23 cellular contexts compared by ENCODE assay signal in genomic region chr17:66884931-66885330, GRCh38. TPM values are rescaled to one million over a fixed set of nuclear protein-coding genes. Genes with fewer than 3 reads are reported as not detected.
DNase-seq lines count a peak whose midpoint lies in the region; ATAC-seq, FAIRE-seq and TF ChIP-seq lines count a peak whose summit lies in the region.
"Had no signal": no experiment of that assay in that cellular context is flagged by ENCODE, and none has a peak within 500 bp of the region (broad histone marks: within the 10 kb centered on the region; RNA-seq: fewer than 3 reads in every experiment).

No MANE protein-coding gene starts in this region.

- H2AFZ ChIP-seq in HCT116 (ENCODE audit: low read depth, low read length, poor library complexity, severe bottlenecking) (no peak overlapping the region), neuronal stem cell (ENCODE audit: low read length) (no peak overlapping the region), mesenchymal stem cell (ENCODE audit: low read depth, low read length) (no peak overlapping the region)

- H3K9me3 ChIP-seq in HCT116 (ENCODE audit: control insufficient read depth in 1 of 2, insufficient read depth in 1 of 2, low read depth in 1 of 2, low read length in 2 of 2) (peaks cover 2 to 4% of the 10 kb centered on the region in 2 experiments; a peak in 3 of 4 replicates), neuronal stem cell (replicated peaks in 1 of 2; ENCODE audit: control insufficient read depth in 2 of 2, insufficient read depth in 1 of 2, low read depth in 1 of 2, low read length in 2 of 2) (peaks cover 2 to 3% of the 10 kb centered on the region in 2 donors), mesenchymal stem cell (ENCODE audit: control insufficient read depth, low read length) (peaks cover 5% of the 10 kb centered on the region)
- H3K9me3 ChIP-seq: BE2C had no signal

- no TSS peak for BruUV-seq in HCT116 (replicated peaks; lab: Mats Ljungman, UMichigan)

- no peaks in the 10 kb centered on the region for H3K36me3 ChIP-seq in HCT116 (ENCODE audit: control insufficient read depth in 1 of 2, insufficient read depth in 2 of 2, low read length in 2 of 2)
- no peaks in the 10 kb centered on the region for H3K36me3 ChIP-seq in neuronal stem cell (replicated peaks in 1 of 2; ENCODE audit: control insufficient read depth in 2 of 2, insufficient read depth in 2 of 2, low read length in 2 of 2)
- no peaks in the 10 kb centered on the region for H3K36me3 ChIP-seq in mesenchymal stem cell (ENCODE audit: control insufficient read depth in 1 of 2, insufficient read depth in 2 of 2, low read depth in 1 of 2, low read length in 2 of 2)
- H3K36me3 ChIP-seq: BE2C, BLaER1 had no signal

- H3K79me1 ChIP-seq in neuronal stem cell (ENCODE audit: low read depth, low read length) = no peaks in the 10 kb centered on the region
- H3K79me1 ChIP-seq in mesenchymal stem cell (replicated peaks; ENCODE audit: low read length, poor library complexity, severe bottlenecking) = no peaks in the 10 kb centered on the region

- no peak for DNase-seq in HCT116 (ENCODE audit: low read depth, low spot score)
- DNase-seq in neuronal stem cell (ENCODE audit: low spot score) = no peak
- no peak for DNase-seq in mesenchymal stem cell
- no peak for DNase-seq in H54 (ENCODE audit: insufficient read length, low spot score)
- DNase-seq in COLO829 (ENCODE audit: low spot score) = no peak
- DNase-seq: 8988T; ACHN; BE2C; Caco-2; Calu3; CD4-positive, alpha-beta memory T cell; CD4-positive, CD25-positive, alpha-beta regulatory T cell; CD8-positive, alpha-beta memory T cell; DMS79 treated with DMSO at 0.1 percent for 48 hours; GF-D8 had no signal

- WGBS in neuronal stem cell (ENCODE audit: extremely low coverage in 2 of 2, insufficient read length in 2 of 2, insufficient replicate concordance in 1 of 2), 2 donors = no CpG with 5 or more reads among the region's 16 CpGs
- 94% methylated on average over 16 of the region's 16 CpGs for WGBS in mesenchymal stem cell

- H3K27ac ChIP-seq in HCT116 (ENCODE audit: low read depth, low read length) (no peak overlapping the region), neuronal stem cell (replicated peaks; ENCODE audit: low read length) (no peak overlapping the region), mesenchymal stem cell (ENCODE audit: low read length, poor library complexity, severe bottlenecking) (no peak overlapping the region)
- H3K27ac ChIP-seq: BLaER1 had no signal

- ATAC-seq in HCT116 = 0 out of 2 replicates have a peak, but pooled peaks have one; percentile 14

- no peak overlapping the region for H4K8ac ChIP-seq in neuronal stem cell (ENCODE audit: low read depth, low read length)
- no peak overlapping the region for H4K8ac ChIP-seq in mesenchymal stem cell (ENCODE audit: low read length)

- H3K4me3 ChIP-seq in HCT116 (replicated peaks in 1 of 2; ENCODE audit: low read depth in 1 of 2, low read length in 2 of 2) (no peak overlapping the region), neuronal stem cell (ENCODE audit: low read length in 2 of 2) (no peak overlapping the region), mesenchymal stem cell (ENCODE audit: insufficient read depth in 1 of 2, low read depth in 1 of 2, low read length in 2 of 2) (no peak overlapping the region)
- H3K4me3 ChIP-seq: BLaER1 had no signal

- H4K91ac ChIP-seq in neuronal stem cell (ENCODE audit: low read depth, low read length, poor library complexity) = no peak overlapping the region
- H4K91ac ChIP-seq in mesenchymal stem cell (ENCODE audit: low read length) = no peak overlapping the region

- no peak for TF ChIP-seq POLR2A in HCT116 (IDR thresholded peaks at IDR 0.05; ENCODE audit: borderline replicate concordance, extremely low read depth, insufficient read depth, insufficient read length)
- no peak for TF ChIP-seq POLR2A in H54 (IDR thresholded peaks at IDR 0.05; ENCODE audit: low read depth, low read length)

- no peak overlapping the region for H2AK5ac ChIP-seq in neuronal stem cell (ENCODE audit: low read depth, low read length)
- H2AK5ac ChIP-seq in mesenchymal stem cell (ENCODE audit: low read length, severe bottlenecking) = no peak overlapping the region

- FAIRE-seq in H54 (lab: Jason Lieb, UNC) = no peak
- FAIRE-seq: A204.1, D721Med, G401.6, GM12891, GM19239 had no signal

- TF ChIP-seq RAD21 in HCT116 (IDR thresholded peaks at IDR 0.05; ENCODE audit: low read depth) = no peak

- H3K4me1 ChIP-seq in HCT116 (ENCODE audit: control insufficient read depth in 1 of 2, insufficient read depth in 2 of 2, low read length in 2 of 2) = no peaks in the 10 kb centered on the region
- H3K4me1 ChIP-seq in neuronal stem cell (ENCODE audit: control insufficient read depth in 2 of 2, insufficient read depth in 1 of 2, low read depth in 1 of 2, low read length in 2 of 2) = no peaks in the 10 kb centered on the region
- H3K4me1 ChIP-seq in mesenchymal stem cell (ENCODE audit: control insufficient read depth, insufficient read depth, low read depth, low read length) = no peaks in the 10 kb centered on the region
- H3K4me1 ChIP-seq: BE2C, BLaER1, Caco-2 had no signal

- H3K27me3 ChIP-seq in HCT116 (ENCODE audit: insufficient read depth, low read length) (no peaks in the 10 kb centered on the region), neuronal stem cell (ENCODE audit: control insufficient read depth in 3 of 3, insufficient read depth in 3 of 3, low read depth in 1 of 3, low read length in 3 of 3) (peaks cover 0 to 6% (median 0%) of the 10 kb centered on the region in 3 experiments), mesenchymal stem cell (ENCODE audit: control insufficient read depth in 1 of 2, insufficient read depth in 1 of 2, low read length in 2 of 2) (peaks cover 17 to 35% of the 10 kb centered on the region in 2 experiments)
- H3K27me3 ChIP-seq: BE2C, BLaER1 had no signal

- RAD21 ChIA-PET in HCT116 (lab: Charles Lee; ENCODE audit: low non-redundant PET in 1 of 2, low total read pairs in 2 of 2, uncharacterized antibody in 2 of 2, unreplicated experiment in 2 of 2) = no interaction called here

- no peaks in the 10 kb centered on the region for H3K79me2 ChIP-seq in HCT116 (ENCODE audit: insufficient read depth, low read length)

- H3K23ac ChIP-seq in neuronal stem cell (ENCODE audit: low read depth, low read length, poor library complexity) (no peak overlapping the region), mesenchymal stem cell (ENCODE audit: low read length in 2 of 2) (no peak overlapping the region)

- H3K9me2 ChIP-seq in HCT116 (ENCODE audit: insufficient read depth) = no peaks in the 10 kb centered on the region

- CTCF ChIA-PET in HCT116 (lab: Charles Lee) = no interaction called here

- H3K14ac ChIP-seq in neuronal stem cell (ENCODE audit: low read length) (peak overlapping the region; percentile 85), mesenchymal stem cell (ENCODE audit: low read length in 2 of 2) (no peak overlapping the region)

- no peaks in the 10 kb centered on the region for H4K20me1 ChIP-seq in HCT116 (ENCODE audit: insufficient read depth)
- H4K20me1 ChIP-seq: BLaER1 had no signal

- POLR2A ChIA-PET in HCT116 (lab: Charles Lee) = no interaction called here

- intact Hi-C loops in HCT116 (cut with micrococcal nuclease) = no loop called here

- no peak overlapping the region for H2BK5ac ChIP-seq in neuronal stem cell (ENCODE audit: low read length)
- no peak overlapping the region for H2BK5ac ChIP-seq in mesenchymal stem cell (ENCODE audit: low read depth, low read length, poor library complexity, severe bottlenecking)

- H2BK15ac ChIP-seq in neuronal stem cell (ENCODE audit: low read length) = no peak overlapping the region
- no peak overlapping the region for H2BK15ac ChIP-seq in mesenchymal stem cell (ENCODE audit: low read depth, poor library complexity, severe bottlenecking)

- H3K18ac ChIP-seq in neuronal stem cell (ENCODE audit: low read length) = peak overlapping the region; percentile 41
- H3K18ac ChIP-seq in mesenchymal stem cell (ENCODE audit: low read depth in 1 of 2, low read length in 2 of 2) = no peak overlapping the region

- H3K9ac ChIP-seq in HCT116 (ENCODE audit: low read length) = no peak overlapping the region
- H3K9ac ChIP-seq in neuronal stem cell (ENCODE audit: low read depth, low read length, poor library complexity) = peak overlapping the region; percentile 47
- no peak overlapping the region for H3K9ac ChIP-seq in mesenchymal stem cell (ENCODE audit: low read length)
- H3K9ac ChIP-seq: BLaER1 had no signal

- TF ChIP-seq CTCF in HCT116 (IDR thresholded peaks at IDR 0.05 in 2 of 3, conservative IDR thresholded peaks at IDR 0.05 in 1 of 3; ENCODE audit: borderline replicate concordance in 1 of 3, insufficient read depth in 1 of 3, low read depth in 2 of 3, low read length in 2 of 3) = no peak

- H2BK120ac ChIP-seq in neuronal stem cell (ENCODE audit: low read depth, low read length) (no peak overlapping the region), mesenchymal stem cell (ENCODE audit: low read depth, low read length) (no peak overlapping the region)

- no peak overlapping the region for H2BK12ac ChIP-seq in neuronal stem cell (ENCODE audit: low read length)
- H2BK12ac ChIP-seq in mesenchymal stem cell (ENCODE audit: low read length in 2 of 2) = no peak overlapping the region

- H3K4me2 ChIP-seq in HCT116 (ENCODE audit: low read length) = no peak overlapping the region
- no peak overlapping the region for H3K4me2 ChIP-seq in neuronal stem cell (ENCODE audit: insufficient read depth, low read length, poor library complexity, severe bottlenecking)
- H3K4me2 ChIP-seq in mesenchymal stem cell (ENCODE audit: low read length, poor library complexity, severe bottlenecking) = no peak overlapping the region
- H3K4me2 ChIP-seq: BLaER1 had no signal

- H3K4ac ChIP-seq in neuronal stem cell (ENCODE audit: low read length) = no peak overlapping the region
- no peak overlapping the region for H3K4ac ChIP-seq in mesenchymal stem cell (ENCODE audit: low read depth in 1 of 2, low read length in 2 of 2)

TF ChIP-seq in HCT116, 20 proteins besides CTCF, POLR2A, EP300 and RAD21:
- TF ChIP-seq SRF (IDR thresholded peaks at IDR 0.05; ENCODE audit: low read depth) = no peak

RNA-seq across cellular contexts. Expression of gene CACNG5, which starts 50.0 kb away (rescaled TPM):
- total RNA-seq in HCT116 (2021; ENCODE audit: unreplicated experiment) = not detected
- polyA plus RNA-seq in HCT116 (2012) = not detected in 2 replicates
- polyA plus RNA-seq in neuronal stem cell (2013, experiment 1 of 2) = not detected
- polyA plus RNA-seq in neuronal stem cell (2013, experiment 2 of 2) = not detected
- not detected for polyA plus RNA-seq in mesenchymal stem cell (2013, experiment 1 of 2)
- not detected for polyA plus RNA-seq in mesenchymal stem cell (2013, experiment 2 of 2)
- total RNA-seq: Caco-2; Calu3; CD4-positive, alpha-beta memory T cell; CD4-positive, CD25-positive, alpha-beta regulatory T cell; CD8-positive, alpha-beta memory T cell had no signal
- polyA plus RNA-seq: AG04450; CD14-positive monocyte; CD4-positive, alpha-beta memory T cell; CD4-positive, CD25-positive, alpha-beta regulatory T cell; CD8-positive, alpha-beta memory T cell had no signal
